In genomic region chr6:17151888-17152287, GRCh38 we compare ENCODE assay signal across 1 cellular context.
TF ChIP-seq lines count a peak whose summit lies in the region.

No MANE protein-coding gene starts in this region.

TF ChIP-seq in HepG2, 621 proteins besides CTCF, POLR2A, EP300 and RAD21 (continued from another document):
- no peak for TF ChIP-seq SRF (IDR thresholded peaks at IDR 0.05; ENCODE audit: low read depth, low read length)
- TF ChIP-seq IKZF1 (IDR thresholded peaks at IDR 0.05) = no peak
- TF ChIP-seq, protein P1, sequence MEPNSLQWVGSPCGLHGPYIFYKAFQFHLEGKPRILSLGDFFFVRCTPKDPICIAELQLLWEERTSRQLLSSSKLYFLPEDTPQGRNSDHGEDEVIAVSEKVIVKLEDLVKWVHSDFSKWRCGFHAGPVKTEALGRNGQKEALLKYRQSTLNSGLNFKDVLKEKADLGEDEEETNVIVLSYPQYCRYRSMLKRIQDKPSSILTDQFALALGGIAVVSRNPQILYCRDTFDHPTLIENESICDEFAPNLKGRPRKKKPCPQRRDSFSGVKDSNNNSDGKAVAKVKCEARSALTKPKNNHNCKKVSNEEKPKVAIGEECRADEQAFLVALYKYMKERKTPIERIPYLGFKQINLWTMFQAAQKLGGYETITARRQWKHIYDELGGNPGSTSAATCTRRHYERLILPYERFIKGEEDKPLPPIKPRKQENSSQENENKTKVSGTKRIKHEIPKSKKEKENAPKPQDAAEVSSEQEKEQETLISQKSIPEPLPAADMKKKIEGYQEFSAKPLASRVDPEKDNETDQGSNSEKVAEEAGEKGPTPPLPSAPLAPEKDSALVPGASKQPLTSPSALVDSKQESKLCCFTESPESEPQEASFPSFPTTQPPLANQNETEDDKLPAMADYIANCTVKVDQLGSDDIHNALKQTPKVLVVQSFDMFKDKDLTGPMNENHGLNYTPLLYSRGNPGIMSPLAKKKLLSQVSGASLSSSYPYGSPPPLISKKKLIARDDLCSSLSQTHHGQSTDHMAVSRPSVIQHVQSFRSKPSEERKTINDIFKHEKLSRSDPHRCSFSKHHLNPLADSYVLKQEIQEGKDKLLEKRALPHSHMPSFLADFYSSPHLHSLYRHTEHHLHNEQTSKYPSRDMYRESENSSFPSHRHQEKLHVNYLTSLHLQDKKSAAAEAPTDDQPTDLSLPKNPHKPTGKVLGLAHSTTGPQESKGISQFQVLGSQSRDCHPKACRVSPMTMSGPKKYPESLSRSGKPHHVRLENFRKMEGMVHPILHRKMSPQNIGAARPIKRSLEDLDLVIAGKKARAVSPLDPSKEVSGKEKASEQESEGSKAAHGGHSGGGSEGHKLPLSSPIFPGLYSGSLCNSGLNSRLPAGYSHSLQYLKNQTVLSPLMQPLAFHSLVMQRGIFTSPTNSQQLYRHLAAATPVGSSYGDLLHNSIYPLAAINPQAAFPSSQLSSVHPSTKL (CRISPR knock-in tag; IDR thresholded peaks at IDR 0.05) = peak; percentile 53; the same call in 1 of the 2 replicates
